8 cellular contexts compared by ENCODE assay signal in genomic region chr2:73630662-73631266, GRCh38. TPM values are rescaled to one million over a fixed set of nuclear protein-coding genes. Genes with fewer than 3 reads are reported as not detected.
A peak's percentile ranks its signal among the peaks of the same experiment; 100 is the strongest.
DNase-seq lines count a peak whose midpoint lies in the region; ATAC-seq and TF ChIP-seq lines count a peak whose summit lies in the region.
"Not testable (repeated sequence)": the region's sequence is repeated elsewhere in the genome, so short reads cannot be mapped to it uniquely, and the experiment has no call there.

No MANE protein-coding gene starts in this region.

- not testable (repeated sequence) for H4K20me1 ChIP-seq in OCI-LY1 (ENCODE audit: insufficient read depth, low read length)

- H3K79me2 ChIP-seq in OCI-LY1 (ENCODE audit: insufficient read depth, low read length) = not testable (repeated sequence)

- not testable (repeated sequence) for H3K4me2 ChIP-seq in OCI-LY1 (ENCODE audit: low read length)

- H3K36me3 Mint-ChIP-seq in activated CD8-positive, alpha-beta T cell treated with anti-CD3 and anti-CD28 coated beads, Interleukin-2, amount 10 ng/mL, durations not matched to agents 7 days and 5 days (ENCODE audit: low read depth) = not testable (repeated sequence)

- TF ChIP-seq RAD21 in liver (IDR thresholded peaks at IDR 0.05) = peak; percentile 67 to 73

- not testable (repeated sequence) for H3K27ac ChIP-seq in OCI-LY1 (ENCODE audit: low read depth, low read length, poor library complexity, severe bottlenecking); liver (ENCODE audit: low read depth in 1 of 2, low read length in 2 of 2)

- TF ChIP-seq CTCF in OCI-LY1 (IDR thresholded peaks at IDR 0.05; ENCODE audit: low read length) (peak; percentile 55), epithelial cell of esophagus (IDR thresholded peaks at IDR 0.05; ENCODE audit: insufficient read depth, low read depth, low read length, missing control alignments) (peak; percentile 44), liver (IDR thresholded peaks at IDR 0.05; ENCODE audit: low read depth, low read length, missing input control) (peak; percentile 32)

- H3K9ac ChIP-seq in OCI-LY1 (ENCODE audit: low read length); liver (ENCODE audit: low read depth in 1 of 2, low read length in 2 of 2): not testable (repeated sequence)

- H3F3A ChIP-seq in OCI-LY1 (ENCODE audit: insufficient read depth, low read length) = not testable (repeated sequence)

- H3K27me3 ChIP-seq in OCI-LY1 (ENCODE audit: insufficient read depth, low read length); liver (ENCODE audit: control insufficient read depth in 4 of 4, insufficient read depth in 4 of 4, low read length in 3 of 4): not testable (repeated sequence)

- H3K4me3 ChIP-seq in OCI-LY1 (ENCODE audit: low read depth, low read length, poor library complexity, severe bottlenecking); epithelial cell of esophagus (ENCODE audit: low read length); liver (ENCODE audit: low read depth in 1 of 3, low read length in 3 of 3): not testable (repeated sequence)

- not testable (repeated sequence) for H3K27ac Mint-ChIP-seq in activated CD8-positive, alpha-beta T cell treated with anti-CD3 and anti-CD28 coated beads, Interleukin-2, amount 10 ng/mL, durations not matched to agents 7 days and 5 days

- POLR2A ChIA-PET in activated CD8-positive, alpha-beta T cell treated with anti-CD3 and anti-CD28 coated beads, Interleukin-2, amount 10 ng/mL, durations not matched to agents 7 days and 5 days (lab: Charles Lee) = not testable (repeated sequence)

- CTCF ChIA-PET in activated CD8-positive, alpha-beta T cell treated with anti-CD3 and anti-CD28 coated beads, Interleukin-2, amount 10 ng/mL, durations not matched to agents 7 days and 5 days (lab: Charles Lee) = interaction anchor here (1.3 kb wide), 1 partner anchor 29 kb away, joined by 5 read pairs; no protein-coding TSS in a partner anchor

- ATAC-seq in GM19438 (IDR thresholded peaks at IDR 0.05; ENCODE audit: low read depth, unreplicated experiment) (peak; percentile 84), HG03280 (IDR thresholded peaks at IDR 0.05; ENCODE audit: unreplicated experiment) (peak; percentile 64)
- ATAC-seq in activated CD8-positive, alpha-beta T cell treated with anti-CD3 and anti-CD28 coated beads, Interleukin-2, amount 10 ng/mL, durations not matched to agents 7 days and 5 days = peak; percentile 79

- not testable (repeated sequence) for H3K9me3 Mint-ChIP-seq in activated CD8-positive, alpha-beta T cell treated with anti-CD3 and anti-CD28 coated beads, Interleukin-2, amount 10 ng/mL, durations not matched to agents 7 days and 5 days (ENCODE audit: insufficient read depth)

- H3K4me1 ChIP-seq in OCI-LY1 (ENCODE audit: insufficient read depth, low read length, severe bottlenecking); liver (ENCODE audit: control insufficient read depth in 4 of 4, insufficient read depth in 4 of 4, low read length in 3 of 4): not testable (repeated sequence)

- H3K9me3 ChIP-seq in OCI-LY1 (ENCODE audit: low read length); liver (ENCODE audit: control insufficient read depth in 4 of 4, low read length in 3 of 4): not testable (repeated sequence)

- H3K27me3 Mint-ChIP-seq in activated CD8-positive, alpha-beta T cell treated with anti-CD3 and anti-CD28 coated beads, Interleukin-2, amount 10 ng/mL, durations not matched to agents 7 days and 5 days (ENCODE audit: low read depth) = not testable (repeated sequence)

- not testable (repeated sequence) for H3K4me3 Mint-ChIP-seq in activated CD8-positive, alpha-beta T cell treated with anti-CD3 and anti-CD28 coated beads, Interleukin-2, amount 10 ng/mL, durations not matched to agents 7 days and 5 days

- H3K9me2 ChIP-seq in OCI-LY1 (ENCODE audit: low read depth, low read length) = not testable (repeated sequence)

- H2AFZ ChIP-seq in OCI-LY1 (ENCODE audit: low read length) = not testable (repeated sequence)

- not testable (repeated sequence) for H3K4me1 Mint-ChIP-seq in activated CD8-positive, alpha-beta T cell treated with anti-CD3 and anti-CD28 coated beads, Interleukin-2, amount 10 ng/mL, durations not matched to agents 7 days and 5 days (ENCODE audit: low read depth)

- not testable (repeated sequence) for H3K36me3 ChIP-seq in OCI-LY1 (ENCODE audit: insufficient read depth, low read length); liver (ENCODE audit: control insufficient read depth in 4 of 4, insufficient read depth in 3 of 4, low read depth in 1 of 4, low read length in 3 of 4)

- peak; percentile 4 for DNase-seq in COLO668 (lab: John Stamatoyannopoulos, UW; ENCODE audit: unreplicated experiment)
- DNase-seq in activated CD8-positive, alpha-beta T cell treated with anti-CD3 and anti-CD28 coated beads, Interleukin-2, amount 10 ng/mL, durations not matched to agents 7 days and 5 days; epithelial cell of esophagus (ENCODE audit: low read depth): not testable (repeated sequence)
- DNase-seq in stimulated activated CD4-positive, alpha-beta T cell treated with anti-CD3 and anti-CD28 coated beads, Interleukin-15, amount 100 ng/mL, for 24 hours = peak; percentile 17

- WGBS in liver = 34% methylated on average over 2 of the region's 2 CpGs

RNA-seq across cellular contexts. Expression of gene NAT8, which starts 11.5 kb away (rescaled TPM):
- not detected for total RNA-seq in activated CD8-positive, alpha-beta T cell treated with anti-CD3 and anti-CD28 coated beads, Interleukin-2, amount 10 ng/mL, durations not matched to agents 7 days and 5 days
- total RNA-seq in liver = 10 to 100 TPM; 10.7 to 27.6 TPM
- 10 to 100 TPM in 1 of 2 donors, 1 to 10 TPM in 1; 8.3 to 67.5 TPM for polyA plus RNA-seq in liver

Comparison
In these comparisons a context has a peak if more than half of its experiments do, and no peak if none do; other contexts are left out.
1. RNA of gene NAT8, which starts 11.5 kb away (total RNA-seq): 10.7 to 27.6 TPM in liver; not detected in activated CD8-positive, alpha-beta T cell treated with anti-CD3 and anti-CD28 coated beads, Interleukin-2, amount 10 ng/mL, durations not matched to agents 7 days and 5 days; every median in the first group is over 10 times any median in the second.
2. Peak in every context shown above with its lines, with median percentiles within 50 percentile points of each other: ATAC-seq and CTCF ChIP-seq.